ENCODE assay signal across 1 cellular context in the genomic region with DNA sequence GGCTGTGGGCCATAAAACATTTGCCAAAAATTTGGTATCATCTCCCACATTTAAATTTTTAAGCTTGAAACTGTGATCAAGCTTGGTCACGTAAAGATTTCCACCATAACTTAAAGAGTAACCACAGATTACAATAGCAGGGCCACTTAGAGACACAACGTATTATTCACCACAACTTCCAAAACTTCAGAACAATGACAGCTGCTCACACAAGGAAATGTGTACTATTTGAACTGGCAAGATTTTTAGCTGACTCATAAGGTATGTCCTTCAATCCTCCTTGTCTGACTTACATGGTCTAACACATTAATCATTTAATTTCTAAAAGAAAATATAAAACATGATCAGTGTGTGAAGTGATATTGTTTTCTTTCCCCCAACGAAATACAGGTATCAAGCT.
TF ChIP-seq lines count a peak whose summit lies in the region.

No MANE protein-coding gene starts in this region.

TF ChIP-seq in GM23338, 12 proteins besides CTCF, POLR2A, EP300 and RAD21 (continued from another document):
- TF ChIP-seq, protein P1, sequence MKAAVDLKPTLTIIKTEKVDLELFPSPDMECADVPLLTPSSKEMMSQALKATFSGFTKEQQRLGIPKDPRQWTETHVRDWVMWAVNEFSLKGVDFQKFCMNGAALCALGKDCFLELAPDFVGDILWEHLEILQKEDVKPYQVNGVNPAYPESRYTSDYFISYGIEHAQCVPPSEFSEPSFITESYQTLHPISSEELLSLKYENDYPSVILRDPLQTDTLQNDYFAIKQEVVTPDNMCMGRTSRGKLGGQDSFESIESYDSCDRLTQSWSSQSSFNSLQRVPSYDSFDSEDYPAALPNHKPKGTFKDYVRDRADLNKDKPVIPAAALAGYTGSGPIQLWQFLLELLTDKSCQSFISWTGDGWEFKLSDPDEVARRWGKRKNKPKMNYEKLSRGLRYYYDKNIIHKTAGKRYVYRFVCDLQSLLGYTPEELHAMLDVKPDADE (IDR thresholded peaks at IDR 0.05): no peak
- TF ChIP-seq, protein P2, sequence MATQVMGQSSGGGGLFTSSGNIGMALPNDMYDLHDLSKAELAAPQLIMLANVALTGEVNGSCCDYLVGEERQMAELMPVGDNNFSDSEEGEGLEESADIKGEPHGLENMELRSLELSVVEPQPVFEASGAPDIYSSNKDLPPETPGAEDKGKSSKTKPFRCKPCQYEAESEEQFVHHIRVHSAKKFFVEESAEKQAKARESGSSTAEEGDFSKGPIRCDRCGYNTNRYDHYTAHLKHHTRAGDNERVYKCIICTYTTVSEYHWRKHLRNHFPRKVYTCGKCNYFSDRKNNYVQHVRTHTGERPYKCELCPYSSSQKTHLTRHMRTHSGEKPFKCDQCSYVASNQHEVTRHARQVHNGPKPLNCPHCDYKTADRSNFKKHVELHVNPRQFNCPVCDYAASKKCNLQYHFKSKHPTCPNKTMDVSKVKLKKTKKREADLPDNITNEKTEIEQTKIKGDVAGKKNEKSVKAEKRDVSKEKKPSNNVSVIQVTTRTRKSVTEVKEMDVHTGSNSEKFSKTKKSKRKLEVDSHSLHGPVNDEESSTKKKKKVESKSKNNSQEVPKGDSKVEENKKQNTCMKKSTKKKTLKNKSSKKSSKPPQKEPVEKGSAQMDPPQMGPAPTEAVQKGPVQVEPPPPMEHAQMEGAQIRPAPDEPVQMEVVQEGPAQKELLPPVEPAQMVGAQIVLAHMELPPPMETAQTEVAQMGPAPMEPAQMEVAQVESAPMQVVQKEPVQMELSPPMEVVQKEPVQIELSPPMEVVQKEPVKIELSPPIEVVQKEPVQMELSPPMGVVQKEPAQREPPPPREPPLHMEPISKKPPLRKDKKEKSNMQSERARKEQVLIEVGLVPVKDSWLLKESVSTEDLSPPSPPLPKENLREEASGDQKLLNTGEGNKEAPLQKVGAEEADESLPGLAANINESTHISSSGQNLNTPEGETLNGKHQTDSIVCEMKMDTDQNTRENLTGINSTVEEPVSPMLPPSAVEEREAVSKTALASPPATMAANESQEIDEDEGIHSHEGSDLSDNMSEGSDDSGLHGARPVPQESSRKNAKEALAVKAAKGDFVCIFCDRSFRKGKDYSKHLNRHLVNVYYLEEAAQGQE (IDR thresholded peaks at IDR 0.05; ENCODE audit: unreplicated experiment): no peak
- TF ChIP-seq JUNB (IDR thresholded peaks at IDR 0.05; ENCODE audit: unreplicated experiment) (no peak), EZH2 (IDR thresholded peaks at IDR 0.05; ENCODE audit: low read depth, unreplicated experiment) (no peak), NANOG (IDR thresholded peaks at IDR 0.05; ENCODE audit: borderline replicate concordance) (no peak), ZNF114 (CRISPR knock-in tag; IDR thresholded peaks at IDR 0.05) (no peak), ZNF331 (CRISPR knock-in tag; IDR thresholded peaks at IDR 0.05; ENCODE audit: low read depth) (no peak), POLR2AphosphoS5 (IDR thresholded peaks at IDR 0.05; ENCODE audit: low read depth) (no peak), STAT1 (IDR thresholded peaks at IDR 0.05; ENCODE audit: unreplicated experiment) (no peak), CREB1 (CRISPR knock-in tag; IDR thresholded peaks at IDR 0.05; ENCODE audit: low read depth) (no peak)
TF ChIP-seq in GM23338: peak in this region for 0.
